Comparison of ENCODE assay signal across 1 cellular context in genomic region chr1:19981507-19982312, GRCh38.
TF ChIP-seq lines count a peak whose summit lies in the region.

No MANE protein-coding gene starts in this region.

TF ChIP-seq in HepG2, 621 proteins besides CTCF, POLR2A, EP300 and RAD21 (continued from another document):
- TF ChIP-seq PAXIP1 (CRISPR knock-in tag; conservative IDR thresholded peaks at IDR 0.05) (peak; percentile 64), FOXO4 (CRISPR knock-in tag; conservative IDR thresholded peaks at IDR 0.05) (no peak), SALL2 (CRISPR knock-in tag; IDR thresholded peaks at IDR 0.05) (no peak), NFRKB (IDR thresholded peaks at IDR 0.05) (no peak), YY1 (IDR thresholded peaks at IDR 0.05; ENCODE audit: insufficient read depth, insufficient replicate concordance, low read depth, low read length) (no peak), SP4 (CRISPR knock-in tag; IDR thresholded peaks at IDR 0.05) (no peak), ZNF275 (CRISPR knock-in tag; IDR thresholded peaks at IDR 0.05; ENCODE audit: borderline replicate concordance) (no peak), TEAD3 (CRISPR knock-in tag; optimal IDR thresholded peaks at IDR 0.05; ENCODE audit: borderline replicate concordance) (no peak), ZNF10 (CRISPR knock-in tag; IDR thresholded peaks at IDR 0.05; ENCODE audit: borderline replicate concordance, low read depth) (no peak), ZNF432 (CRISPR knock-in tag; IDR thresholded peaks at IDR 0.05; ENCODE audit: borderline replicate concordance) (no peak), SAFB2 (CRISPR knock-in tag; IDR thresholded peaks at IDR 0.05; ENCODE audit: borderline replicate concordance, low read depth) (no peak), ZNF234 (CRISPR knock-in tag; conservative IDR thresholded peaks at IDR 0.05) (no peak), ZIK1 (CRISPR knock-in tag; IDR thresholded peaks at IDR 0.05; ENCODE audit: borderline replicate concordance, low read depth) (no peak), NCOR1 (IDR thresholded peaks at IDR 0.05; ENCODE audit: borderline replicate concordance, low read length) (peak; percentile 48; the same call in 1 of the 2 replicates), RNF2 (conservative IDR thresholded peaks at IDR 0.05; ENCODE audit: low read depth) (no peak), XRCC5 (optimal IDR thresholded peaks at IDR 0.05; ENCODE audit: low read length) (no peak), ZNF788 (CRISPR knock-in tag; IDR thresholded peaks at IDR 0.05; ENCODE audit: borderline replicate concordance) (peak; percentile 71; the same call in 1 of the 2 replicates), RBM39 (IDR thresholded peaks at IDR 0.05; ENCODE audit: low read depth, low read length, poor library complexity, severe bottlenecking) (no peak), ISL2 (CRISPR knock-in tag; IDR thresholded peaks at IDR 0.05) (peak; percentile 84), ZNF740 (CRISPR knock-in tag; IDR thresholded peaks at IDR 0.05) (no peak), USF2 (IDR thresholded peaks at IDR 0.05; ENCODE audit: low read depth, low read length) (no peak), USF2 (CRISPR knock-in tag; IDR thresholded peaks at IDR 0.05; ENCODE audit: borderline replicate concordance) (no peak), ARID5B (CRISPR knock-in tag; IDR thresholded peaks at IDR 0.05) (peak; percentile 85), NFKBIZ (CRISPR knock-in tag; IDR thresholded peaks at IDR 0.05) (no peak), ISX (CRISPR knock-in tag; conservative IDR thresholded peaks at IDR 0.05) (no peak), SMAD3 (CRISPR knock-in tag; IDR thresholded peaks at IDR 0.05) (peak; percentile 76), PTBP1 (IDR thresholded peaks at IDR 0.05; ENCODE audit: low read depth, low read length, poor library complexity, severe bottlenecking) (no peak), ZBTB10 (CRISPR knock-in tag; IDR thresholded peaks at IDR 0.05; ENCODE audit: borderline replicate concordance) (no peak), ZNF687 (CRISPR knock-in tag; IDR thresholded peaks at IDR 0.05) (no peak), HCFC1 (IDR thresholded peaks at IDR 0.05; ENCODE audit: low read depth, low read length) (no peak), ZNF878 (CRISPR knock-in tag; IDR thresholded peaks at IDR 0.05) (no peak)
